Comparison of ENCODE assay signal across 26 cellular contexts in genomic region chr5:173317091-173317685, GRCh38. TPM values are rescaled to one million over a fixed set of nuclear protein-coding genes. Genes with fewer than 3 reads are reported as not detected.
A peak's percentile ranks its signal among the peaks of the same experiment; 100 is the strongest.
DNase-seq lines count a peak whose midpoint lies in the region; ATAC-seq, FAIRE-seq and TF ChIP-seq lines count a peak whose summit lies in the region.
"Had no signal": no experiment of that assay in that cellular context is flagged by ENCODE, and none has a peak within 500 bp of the region (broad histone marks: within the 10 kb centered on the region; RNA-seq: fewer than 3 reads in every experiment).

No MANE protein-coding gene starts in this region.

- H3K36me3 ChIP-seq in ACC112 (ENCODE audit: insufficient read depth, low read length): peaks cover 61% of the 10 kb centered on the region
- H3K36me3 ChIP-seq in HEK293 (ENCODE audit: control insufficient read depth in 2 of 2, insufficient read depth in 1 of 2, low read length in 2 of 2): peaks cover 10 to 51% of the 10 kb centered on the region in 2 experiments; a peak in 2 of 3 replicates
- peaks cover 60% of the 10 kb centered on the region; the same call in 2 of the 3 replicates for H3K36me3 ChIP-seq in K562 (ENCODE audit: control insufficient read depth, insufficient read depth, low read length)
- H3K36me3 ChIP-seq: upper lobe of right lung had no signal

- H3K9me3 Mint-ChIP-seq in nephron progenitor cell: no peaks in the 10 kb centered on the region
- H3K9me3 Mint-ChIP-seq: activated T-cell treated with anti-CD3 and anti-CD28 coated beads, Interleukin-2, amount 50 U/mL, for 4 hours had no signal

- H3K4me3 ChIP-seq in ACC112 (ENCODE audit: low read depth, low read length): no peak overlapping the region
- no peak overlapping the region for H3K4me3 ChIP-seq in HEK293 (ENCODE audit: low read depth, low read length)
- H3K4me3 ChIP-seq in K562: no peak overlapping the region
- H3K4me3 ChIP-seq: A549, upper lobe of right lung had no signal

- peaks cover 82% of the 10 kb centered on the region for H3K4me1 Mint-ChIP-seq in nephron progenitor cell
- H3K4me1 Mint-ChIP-seq: IgD-negative memory B cell had no signal

- H3K9me3 ChIP-seq in HEK293 (ENCODE audit: control insufficient read depth, insufficient read depth, low read depth, low read length): no peaks in the 10 kb centered on the region
- H3K9me3 ChIP-seq in K562 (replicated peaks; ENCODE audit: control insufficient read depth, insufficient read depth, low read depth, low read length): no peaks in the 10 kb centered on the region
- H3K9me3 ChIP-seq: A549, upper lobe of right lung had no signal

- peak overlapping the region; percentile 53 for H3K27ac Mint-ChIP-seq in nephron progenitor cell

- POLR2A ChIA-PET in HEK293 (lab: Yijun Ruan, JAX) (interaction anchor here (4.2 to 7.7 kb wide), 2 partner anchors 11 to 22 kb away, joined by 20 to 134 read pairs; partner anchors contain the start of gene STC2), K562 (lab: Yijun Ruan, JAX) (interaction anchor here (0.7 to 2.3 kb wide), 6 partner anchors 10 to 31 kb away, joined by 3 to 12 read pairs (median 6); no protein-coding TSS in a partner anchor)

- TF ChIP-seq EP300 in K562 (IDR thresholded peaks at IDR 0.05; ENCODE audit: low read length): no peak

- H3K4me1 ChIP-seq in ACC112 (ENCODE audit: control insufficient read depth, insufficient read depth, low read length, unreplicated experiment) (peaks cover 32% of the 10 kb centered on the region), HEK293 (ENCODE audit: control insufficient read depth, insufficient read depth, low read length) (peaks cover 20% of the 10 kb centered on the region), K562 (replicated peaks in 1 of 2; ENCODE audit: control insufficient read depth in 2 of 2, insufficient read depth in 2 of 2, low read length in 2 of 2) (peaks cover 0 to 16% of the 10 kb centered on the region in 2 experiments; a peak in 2 of 5 replicates)
- H3K4me1 ChIP-seq: A549 had no signal

- peak overlapping the region in 1 of 2 experiments; percentile 45; a peak in 1 of 4 replicates for H3K9ac ChIP-seq in K562 (ENCODE audit: insufficient read depth in 1 of 2, low read depth in 2 of 2, low read length in 2 of 2)

- DNase-seq in K562 (ENCODE audit: extremely low read depth in 1 of 4, low spot score in 3 of 4): peak in 1 of 4 experiments; percentile 22
- DNase-seq in nephron progenitor cell: no peak
- no peak for DNase-seq in occipital lobe (lab: John Stamatoyannopoulos, UW)
- DNase-seq in dermis blood vessel endothelial cell: no peak
- no peak for DNase-seq in cortex of kidney (lab: John Stamatoyannopoulos, UW)
- no peak for DNase-seq in DMS 273 (lab: John Stamatoyannopoulos, UW; ENCODE audit: unreplicated experiment)
- DNase-seq: activated naive CD4-positive, alpha-beta T cell treated with Interleukin-2 at 50 U/mL for 16 hours; activated T-cell treated with anti-CD3 and anti-CD28 coated beads, Interleukin-2, amount 50 U/mL, for 4 hours; amygdala; C1 segment of cervical spinal cord; caudate nucleus; EL; head of caudate nucleus; MM.1S; NCI-H1436; stimulated activated CD4-positive, alpha-beta T cell treated with anti-CD3 and anti-CD28 coated beads, Interleukin-4, amount 100 ng/mL, for 24 hours; stimulated activated naive CD8-positive, alpha-beta T cell treated with anti-CD3 and anti-CD28 coated beads, Interleukin-15, Interleukin-2, amounts not matched to agents 100 U/mL and 50 U/mL, for 24 hours; T-helper 9 cell; upper lobe of right lung had no signal

- peaks cover 13% of the 10 kb centered on the region for H3K27me3 Mint-ChIP-seq in nephron progenitor cell (ENCODE audit: low read depth, poor library complexity)

- peak; percentile 15 for ATAC-seq in K562
- ATAC-seq: A549; activated CD4-positive, CD25-positive, alpha-beta regulatory T cell treated with anti-CD3 and anti-CD28 coated beads, Interleukin-2, amount 50 U/mL, for 24 hours; activated T-cell treated with anti-CD3 and anti-CD28 coated beads, Interleukin-2, amount 50 U/mL, for 4 hours; left lobe of liver; stimulated activated naive CD8-positive, alpha-beta T cell treated with anti-CD3 and anti-CD28 coated beads, Interleukin-15, Interleukin-2, amounts not matched to agents 100 U/mL and 50 U/mL, for 24 hours; upper lobe of right lung had no signal

- H3K79me2 ChIP-seq in ACC112 (ENCODE audit: control insufficient read depth, insufficient read depth, low read length, unreplicated experiment): peaks cover 6% of the 10 kb centered on the region
- no peaks in the 10 kb centered on the region for H3K79me2 ChIP-seq in K562 (ENCODE audit: control insufficient read depth, insufficient read depth, low read length)

- no TSS peak for BruUV-seq in K562 (replicated peaks; lab: Mats Ljungman, UMichigan)

- no peak for TF ChIP-seq POLR2A in K562 (conservative IDR thresholded peaks at IDR 0.05)

- intact Hi-C loops in K562 (cut with micrococcal nuclease): no loop called here

- no peak for FAIRE-seq in K562 (lab: Jason Lieb, UNC)
- FAIRE-seq: A549, D721Med had no signal

- peak overlapping the region; percentile 48 for H3K4me3 Mint-ChIP-seq in nephron progenitor cell
- H3K4me3 Mint-ChIP-seq: activated T-cell treated with anti-CD3 and anti-CD28 coated beads, Interleukin-2, amount 50 U/mL, for 4 hours; IgD-negative memory B cell had no signal

- H3K4me2 ChIP-seq in K562 (ENCODE audit: insufficient read depth, low read length): no peak overlapping the region
- H3K4me2 ChIP-seq: A549 had no signal

- no peak for TF ChIP-seq RAD21 in K562 (CRISPR knock-in tag; conservative IDR thresholded peaks at IDR 0.05 in 1 of 2, IDR thresholded peaks at IDR 0.05 in 1 of 2)

- in situ Hi-C loops in K562 (cut with MboI): no loop called here

- H3K9me1 ChIP-seq in K562 (ENCODE audit: control insufficient read depth, insufficient read depth, low read length): no peaks in the 10 kb centered on the region

- WGBS in K562 (ENCODE audit: insufficient coverage, low coverage, missing lambda C conversion rate): 78% methylated on average over 18 of the region's 19 CpGs

- H3K36me3 Mint-ChIP-seq in nephron progenitor cell (ENCODE audit: low read depth): peaks cover 49% of the 10 kb centered on the region
- H3K36me3 Mint-ChIP-seq: IgD-negative memory B cell had no signal

- H4K20me1 ChIP-seq in K562 (replicated peaks; ENCODE audit: control insufficient read depth, insufficient read depth, low read length): no peaks in the 10 kb centered on the region

- TF ChIP-seq CTCF in HEK293 (tag by site-specific recombination; IDR thresholded peaks at IDR 0.05): no peak
- TF ChIP-seq CTCF in K562 (IDR thresholded peaks at IDR 0.05 in 2 of 3, conservative IDR thresholded peaks at IDR 0.05 in 1 of 3; ENCODE audit: insufficient read depth in 2 of 3, low read depth in 1 of 3, low read length in 3 of 3): no peak
- TF ChIP-seq CTCF in nephron progenitor cell (IDR thresholded peaks at IDR 0.05): no peak

- H2AFZ ChIP-seq in ACC112 (ENCODE audit: low read length, unreplicated experiment) (no peak overlapping the region), K562 (ENCODE audit: low read depth, low read length) (no peak overlapping the region)

- CTCF ChIA-PET in HEK293 (lab: Yijun Ruan, JAX): interaction anchor here (0.5 to 2.0 kb wide), 3 partner anchors 10 to 14 kb away, joined by 3 to 8 read pairs (median 4); partner anchors contain the start of gene STC2
- CTCF ChIA-PET in K562 (lab: Yijun Ruan, JAX; ENCODE audit: low intra/inter-chr PET ratio): no interaction called here

- H3K27ac ChIP-seq in ACC112 (ENCODE audit: low read depth, low read length) (peak overlapping the region; percentile 32), HEK293 (ENCODE audit: extremely low read depth, low read depth, low read length) (peak overlapping the region; percentile 8; the same call in 1 of the 2 replicates), K562 (ENCODE audit: extremely low read depth, low read depth, low read length) (no peak overlapping the region)
- H3K27ac ChIP-seq: A549, upper lobe of right lung had no signal

- H3K27me3 ChIP-seq in ACC112 (ENCODE audit: insufficient read depth, low read length) (no peaks in the 10 kb centered on the region), K562 (ENCODE audit: control insufficient read depth in 2 of 2, insufficient read depth in 2 of 2, low read length in 2 of 2) (no peaks in the 10 kb centered on the region)
- H3K27me3 ChIP-seq: upper lobe of right lung had no signal

TF ChIP-seq in HEK293, 187 proteins besides CTCF, POLR2A, EP300 and RAD21 (continues in another document):
- TF ChIP-seq OSR2 (tag by site-specific recombination; IDR thresholded peaks at IDR 0.05) (peak; percentile 51; the same call in 1 of the 2 replicates), ZFHX2 (tag by site-specific recombination; conservative IDR thresholded peaks at IDR 0.05) (0 out of 2 replicates have a peak, but pooled peaks have one; percentile 24), ZBTB20 (tag by site-specific recombination; IDR thresholded peaks at IDR 0.05) (peak; percentile 31; the same call in 1 of the 2 replicates), KLF7 (tag by site-specific recombination; IDR thresholded peaks at IDR 0.05; ENCODE audit: borderline replicate concordance) (peak; percentile 75)

RNA-seq across cellular contexts. Expression of gene STC2, which starts 11.0 kb away (rescaled TPM):
- 18.5 and 24.8 TPM in 2 replicates for total RNA-seq in K562 (2011; cell fraction: chromatin; rRNA removed; ENCODE audit: low replicate concordance)
- 30.9 and 40.0 TPM in 2 replicates for total RNA-seq in K562 (2011; cell fraction: nucleolus; rRNA removed)
- 23.3 and 29.5 TPM in 2 replicates for total RNA-seq in K562 (2011; cell fraction: nucleoplasm; rRNA removed)
- 23.8 and 30.1 TPM in 2 replicates for total RNA-seq in K562 (2014; rRNA removed)
- total RNA-seq in K562 (2014; rRNA removed; fragmentation: Illumina TruSeq; extraction: Trizol): 6.5 and 7.4 TPM in 2 replicates
- 7.2 and 8.9 TPM in 2 replicates for total RNA-seq in K562 (2015; rRNA removed; fragmentation: Illumina TruSeq; extraction: Trizol)
- total RNA-seq in K562 (2021): 19.2 and 21.8 TPM in 2 replicates
- 4.3 and 4.7 TPM in 2 replicates for polyA plus RNA-seq in K562 (2011; rRNA removed)
- polyA plus RNA-seq in K562 (2011; cell fraction: cytosol; rRNA removed): 1.9 and 4.0 TPM in 2 replicates
- polyA plus RNA-seq in K562 (2011; cell fraction: nucleus; rRNA removed): 8.8 and 11.6 TPM in 2 replicates
- 8.1 and 31.8 TPM in 2 replicates for polyA plus RNA-seq in K562 (2012)
- polyA plus RNA-seq in K562 (2014; fragmentation: Illumina TruSeq; extraction: Trizol): 11.4 and 16.1 TPM in 2 replicates
- under 1 TPM; 0.62 to 0.63 TPM for polyA plus RNA-seq in K562 (2014; fragmentation: Nextera tagmentation; extraction: Ambion mirVana)
- 25.6 and 31.7 TPM in 2 replicates for polyA plus RNA-seq in K562 (2014; rRNA removed)
- polyA minus RNA-seq in K562 (2011; rRNA and poly(A)+ RNA removed): 4.0 and 5.4 TPM in 2 replicates
- 3.7 and 4.5 TPM in 2 replicates for polyA minus RNA-seq in K562 (2011; cell fraction: cytosol; rRNA and poly(A)+ RNA removed)
- polyA minus RNA-seq in K562 (2011; cell fraction: nucleus; rRNA and poly(A)+ RNA removed): 16.7 and 17.5 TPM in 2 replicates
- total RNA-seq in occipital lobe: 0.31 TPM
- 11.7 and 39.3 TPM in 2 replicates for total RNA-seq in dermis blood vessel endothelial cell
- polyA plus RNA-seq: IgD-negative memory B cell had no signal
